ENCODE assay signal across 12 cellular contexts in genomic region chr2:112634874-112635157, GRCh38.
"Had no signal": no experiment of that assay in that cellular context is flagged by ENCODE, and none has a peak within 500 bp of the region (broad histone marks: within the 10 kb centered on the region; RNA-seq: fewer than 3 reads in every experiment).

No MANE protein-coding gene starts in this region.

- H3K4me1 ChIP-seq: parathyroid adenoma had no signal

- H3K27ac ChIP-seq: neutrophil, parathyroid adenoma had no signal

- ATAC-seq: activated CD4-positive, CD25-positive, alpha-beta regulatory T cell treated with anti-CD3 and anti-CD28 coated beads, Interleukin-2, amount 50 U/mL, for 24 hours; activated T-cell treated with anti-CD3 and anti-CD28 coated beads, Interleukin-2, amount 50 U/mL, for 4 hours; esophagus mucosa; left lobe of liver had no signal

- H3K9me3 ChIP-seq: neutrophil had no signal

- H3K27me3 ChIP-seq: neutrophil had no signal

- H3K4me3 Mint-ChIP-seq: activated T-cell treated with anti-CD3 and anti-CD28 coated beads, Interleukin-2, amount 50 U/mL, for 4 hours had no signal

- DNase-seq: activated CD4-positive, alpha-beta T cell treated with anti-CD3 and anti-CD28 coated beads, Interleukin-2, amount 50 U/mL, for 4 hours; activated naive CD4-positive, alpha-beta T cell treated with Interleukin-2 at 50 U/mL for 16 hours; activated T-cell treated with anti-CD3 and anti-CD28 coated beads, Interleukin-2, amount 50 U/mL, for 4 hours; amniotic stem cell; midbrain; stimulated activated CD4-positive, alpha-beta T cell treated with anti-CD3 and anti-CD28 coated beads, Interleukin-12 subunit alpha, Interleukin-12 subunit beta, amount 100 ng/mL, for 4 hours; stimulated activated CD4-positive, alpha-beta T cell treated with anti-CD3 and anti-CD28 coated beads, Interleukin-2, amount 100 ng/mL, for 24 hours had no signal

- H3K9me3 Mint-ChIP-seq: activated T-cell treated with anti-CD3 and anti-CD28 coated beads, Interleukin-2, amount 50 U/mL, for 4 hours had no signal

- H3K36me3 ChIP-seq: neutrophil had no signal
